ENCODE assay signal across 8 cellular contexts in the genomic region with DNA sequence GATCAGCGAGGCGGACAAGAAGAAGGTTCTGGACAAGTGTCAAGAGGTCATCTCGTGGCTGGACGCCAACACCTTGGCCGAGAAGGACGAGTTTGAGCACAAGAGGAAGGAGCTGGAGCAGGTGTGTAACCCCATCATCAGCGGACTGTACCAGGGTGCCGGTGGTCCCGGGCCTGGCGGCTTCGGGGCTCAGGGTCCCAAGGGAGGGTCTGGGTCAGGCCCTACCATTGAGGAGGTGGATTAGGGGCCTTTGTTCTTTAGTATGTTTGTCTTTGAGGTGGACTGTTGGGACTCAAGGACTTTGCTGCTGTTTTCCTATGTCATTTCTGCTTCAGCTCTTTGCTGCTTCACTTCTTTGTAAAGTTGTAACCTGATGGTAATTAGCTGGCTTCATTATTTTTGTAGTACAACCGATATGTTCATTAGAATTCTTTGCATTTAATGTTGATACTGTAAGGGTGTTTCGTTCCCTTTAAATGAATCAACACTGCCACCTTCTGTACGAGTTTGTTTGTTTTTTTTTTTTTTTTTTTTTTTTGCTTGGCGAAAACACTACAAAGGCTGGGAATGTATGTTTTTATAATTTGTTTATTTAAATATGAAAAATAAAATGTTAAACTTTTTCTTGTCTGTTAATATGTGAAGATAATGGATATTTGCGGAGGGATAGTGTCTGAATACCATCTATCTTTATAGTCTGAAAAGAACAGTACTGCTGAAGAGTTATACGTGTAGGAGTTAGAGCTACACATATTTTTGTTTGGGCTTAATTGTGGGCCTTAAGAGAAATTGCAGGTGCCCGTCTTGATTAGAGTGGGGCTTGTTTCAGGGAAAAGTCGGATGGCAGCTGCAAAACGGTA. TPM values are rescaled to one million over a fixed set of nuclear protein-coding genes. Genes with fewer than 3 reads are reported as not detected.
A peak's percentile ranks its signal among the peaks of the same experiment; 100 is the strongest.
DNase-seq lines count a peak whose midpoint lies in the region; ATAC-seq and TF ChIP-seq lines count a peak whose summit lies in the region.

No MANE protein-coding gene starts in this region.

- ATAC-seq in T-cell (replicated peaks in 1 of 4) (peak in 1 of 4 experiments; percentile 21), omental fat pad (ENCODE audit: low FRiP score) (no peak)

- TF ChIP-seq POLR2A in erythroblast (IDR thresholded peaks at IDR 0.05; ENCODE audit: low read length), result no peak

- peak overlapping the region; percentile 81 to 95 (median 91) for H3K4me3 Mint-ChIP-seq in T-cell
- H3K4me3 Mint-ChIP-seq in nephron progenitor cell, result peak overlapping the region; percentile 91

- DNase-seq in Daoy (ENCODE audit: low read depth), result peak; percentile 36
- DNase-seq in T-cell, result peak in 1 of 34 experiments; percentile 24
- DNase-seq in erythroblast (lab: John Stamatoyannopoulos, UW), result peak; percentile 74 to 83
- no peak for DNase-seq in nephron progenitor cell
- no peak for DNase-seq in omental fat pad (ENCODE audit: low spot score)
- no peak for DNase-seq in activated CD4-positive, alpha-beta T cell treated with anti-CD3 and anti-CD28 coated beads, Interleukin-2, amount 50 U/mL, for 48 hours
- DNase-seq in NCI-H226, result no peak

- H3K27me3 Mint-ChIP-seq in T-cell (no peaks in the 10 kb centered on the region), nephron progenitor cell (ENCODE audit: low read depth, poor library complexity) (peaks cover 1% of the 10 kb centered on the region)

- H3K9me3 Mint-ChIP-seq in T-cell, result no peaks in the 10 kb centered on the region
- H3K9me3 Mint-ChIP-seq in nephron progenitor cell, result peaks cover 5% of the 10 kb centered on the region

- H3K27ac Mint-ChIP-seq in T-cell, result peak overlapping the region; percentile 86 to 96
- peak overlapping the region; percentile 53 for H3K27ac Mint-ChIP-seq in nephron progenitor cell

- H3K4me1 Mint-ChIP-seq in T-cell (peaks cover 27 to 47% (median 38%) of the 10 kb centered on the region in 3 donors), nephron progenitor cell (peaks cover 45% of the 10 kb centered on the region)

- CTCF ChIA-PET in T-cell (lab: Charles Lee), result interaction anchor here (0.6 to 1.8 kb wide), 25 partner anchors 16 to 333 kb away, joined by 3 to 29 read pairs (median 5); a partner anchor contains a TSS

- POLR2A ChIA-PET in T-cell (lab: Charles Lee), result interaction anchor here (0.6 kb wide), 2 partner anchors 39 to 73 kb away, joined by 3 read pairs; no protein-coding TSS in a partner anchor

- peak; percentile 38; the same call in 1 of the 2 replicates for TF ChIP-seq CTCF in LNCAP (IDR thresholded peaks at IDR 0.05)
- TF ChIP-seq CTCF in nephron progenitor cell (IDR thresholded peaks at IDR 0.05), result peak; percentile 42
- TF ChIP-seq CTCF in omental fat pad (IDR thresholded peaks at IDR 0.05), result no peak

- H3K36me3 Mint-ChIP-seq in T-cell (no peaks in the 10 kb centered on the region), nephron progenitor cell (ENCODE audit: low read depth) (peaks cover 7% of the 10 kb centered on the region)

RNA-seq across cellular contexts. Expression of a gene that starts 2.3 kb away (rescaled TPM):
- 194 and 206 TPM in 2 replicates for total RNA-seq in Daoy (2014; rRNA removed; shearing (Covaris generic))
- total RNA-seq in T-cell, result 100 to 1,000 TPM in 1 of 5 donors, 10 to 100 TPM in 2, 1 to 10 TPM in 2; 6.3 to 105 (median 67.9) TPM
- total RNA-seq in omental fat pad, result 1,000 to 10,000 TPM in 1 of 4 donors, 100 to 1,000 TPM in 3; 174 to 1,642 (median 258) TPM

RNA-seq across cellular contexts. Expression of a gene that starts 14.5 kb away (rescaled TPM):
- 148 and 171 TPM in 2 replicates for total RNA-seq in Daoy (2014; rRNA removed; shearing (Covaris generic))
- 100 to 1,000 TPM in 1 of 5 donors, 10 to 100 TPM in 2, 1 to 10 TPM in 2; 8.8 to 117 (median 77.9) TPM for total RNA-seq in T-cell
- 1,000 to 10,000 TPM in 1 of 4 donors, 100 to 1,000 TPM in 3; 155 to 1,684 (median 309) TPM for total RNA-seq in omental fat pad

RNA-seq across cellular contexts. Expression of a gene that starts 14.8 kb away (rescaled TPM):
- total RNA-seq in Daoy (2014; rRNA removed; shearing (Covaris generic)), result 0.12 and 0.80 TPM in 2 replicates
- total RNA-seq in T-cell (1 to 10 TPM; 2.8 to 8.5 (median 8.1) TPM), omental fat pad (1 to 10 TPM in 3 of 4 donors, under 1 TPM in 1; 0.48 to 3.0 (median 1.9) TPM)

RNA-seq across cellular contexts. Expression of a gene that starts 23.1 kb away (rescaled TPM):
- 91.8 and 146 TPM in 2 replicates for total RNA-seq in Daoy (2014; rRNA removed; shearing (Covaris generic))
- 10 to 100 TPM; 24.2 to 36.4 (median 30.6) TPM for total RNA-seq in T-cell
- total RNA-seq in omental fat pad, result 10 to 100 TPM; 19.8 to 35.1 (median 30.4) TPM

RNA-seq across cellular contexts. Expression of a gene that starts 32.8 kb away (rescaled TPM):
- total RNA-seq in Daoy (2014; rRNA removed; shearing (Covaris generic)), result 46.6 and 51.0 TPM in 2 replicates
- total RNA-seq in T-cell (10 to 100 TPM; 15.9 to 29.2 (median 19.9) TPM), omental fat pad (10 to 100 TPM; 44.1 to 63.8 (median 55.2) TPM)

Comparison
In these comparisons a context has a peak if more than half of its experiments do, and no peak if none do; other contexts are left out.
1. DNase-seq: peak in Daoy (single experiment) and erythroblast (2 of 2); none in nephron progenitor cell (single experiment), omental fat pad (single experiment), activated CD4-positive, alpha-beta T cell treated with anti-CD3 and anti-CD28 coated beads, Interleukin-2, amount 50 U/mL, for 48 hours (0 of 2) and NCI-H226 (single experiment).
2. CTCF ChIP-seq: peak in LNCAP (single experiment) and nephron progenitor cell (single experiment); none in omental fat pad (0 of 3).